In genomic region chr3:180601688-180602666, GRCh38 we compare ENCODE assay signal across 1 cellular context.
A peak's percentile ranks its signal among the peaks of the same experiment; 100 is the strongest.
TF ChIP-seq lines count a peak whose summit lies in the region.

Gene TTC14 (plus strand): TSS chr3:180602163. CDS start chr3:180602262, 99 bp downstream.

TF ChIP-seq in K562, 482 proteins besides CTCF, POLR2A, EP300 and RAD21 (continued from another document and continues in another):
- TF ChIP-seq AFF1 (IDR thresholded peaks at IDR 0.05; ENCODE audit: low read depth in 1 of 2, partially characterized antibody in 2 of 2) (no peak), NUFIP1 (IDR thresholded peaks at IDR 0.05; ENCODE audit: partially characterized antibody) (no peak), EHMT2 (IDR thresholded peaks at IDR 0.05) (peak; percentile 91; the same call in 1 of the 2 replicates), ZNF146 (CRISPR knock-in tag; IDR thresholded peaks at IDR 0.05; ENCODE audit: unreplicated experiment) (no peak), ARID4B (CRISPR knock-in tag; IDR thresholded peaks at IDR 0.05) (peak; percentile 77), ZNF253 (CRISPR knock-in tag; conservative IDR thresholded peaks at IDR 0.05) (no peak), RFX1 (IDR thresholded peaks at IDR 0.05) (no peak), IRF9 (tag; IDR thresholded peaks at IDR 0.05) (no peak), MYNN (IDR thresholded peaks at IDR 0.05) (no peak), MYNN (CRISPR knock-in tag; IDR thresholded peaks at IDR 0.05) (no peak), MIER1 (IDR thresholded peaks at IDR 0.05; ENCODE audit: low read depth) (no peak), NKRF (IDR thresholded peaks at IDR 0.05; ENCODE audit: borderline replicate concordance) (no peak; the same call in 1 of the 2 replicates), ATF2 (CRISPR knock-in tag; IDR thresholded peaks at IDR 0.05) (no peak), ZNF408 (CRISPR knock-in tag; IDR thresholded peaks at IDR 0.05; ENCODE audit: low read depth) (no peak), TRIM25 (IDR thresholded peaks at IDR 0.05; ENCODE audit: borderline replicate concordance) (no peak), FOXA1 (IDR thresholded peaks at IDR 0.05; ENCODE audit: borderline replicate concordance) (no peak), GMEB1 (CRISPR knock-in tag; IDR thresholded peaks at IDR 0.05) (peak; percentile 55), FOS (IDR thresholded peaks at IDR 0.05; ENCODE audit: extremely low read depth, insufficient read length) (no peak), SMAD1 (IDR thresholded peaks at IDR 0.05; ENCODE audit: low read depth, low read length, partially characterized antibody) (no peak), ATF4 (CRISPR knock-in tag; IDR thresholded peaks at IDR 0.05) (no peak), ZC3H11A (IDR thresholded peaks at IDR 0.05; ENCODE audit: low read depth, low read length) (no peak), IRF1 (CRISPR knock-in tag; IDR thresholded peaks at IDR 0.05; ENCODE audit: borderline replicate concordance) (no peak), CBFB (CRISPR knock-in tag; IDR thresholded peaks at IDR 0.05) (0 out of 2 replicates have a peak, but pooled peaks have one; percentile 17), ZNF77 (CRISPR knock-in tag; IDR thresholded peaks at IDR 0.05) (no peak), GTF2E2 (tag; IDR thresholded peaks at IDR 0.05) (peak; percentile 48; the same call in 1 of the 2 replicates), ZNF354B (CRISPR knock-in tag; IDR thresholded peaks at IDR 0.05) (no peak), HDAC1 (IDR thresholded peaks at IDR 0.05) (peak in 1 of 2 experiments; percentile 78; a peak in 2 of 4 replicates), MTA1 (IDR thresholded peaks at IDR 0.05; ENCODE audit: borderline replicate concordance) (no peak), MCM3 (IDR thresholded peaks at IDR 0.05) (no peak), RCOR1 (IDR thresholded peaks at IDR 0.05; ENCODE audit: borderline replicate concordance in 1 of 2, low read depth in 2 of 2, low read length in 2 of 2) (peak in 1 of 2 experiments; percentile 3; a peak in 1 of 4 replicates), CEBPZ (IDR thresholded peaks at IDR 0.05; ENCODE audit: borderline replicate concordance, low read depth, low read length) (no peak), ZNF589 (CRISPR knock-in tag; IDR thresholded peaks at IDR 0.05; ENCODE audit: low read depth) (0 out of 2 replicates have a peak, but pooled peaks have one; percentile 51), PCBP1 (IDR thresholded peaks at IDR 0.05; ENCODE audit: low read depth, low read length, poor library complexity, severe bottlenecking) (no peak), SP2 (IDR thresholded peaks at IDR 0.05; ENCODE audit: extremely low read depth, low read depth, low read length, poor library complexity, severe bottlenecking) (no peak)
